ENCODE assay signal across 11 cellular contexts in the genomic region with DNA sequence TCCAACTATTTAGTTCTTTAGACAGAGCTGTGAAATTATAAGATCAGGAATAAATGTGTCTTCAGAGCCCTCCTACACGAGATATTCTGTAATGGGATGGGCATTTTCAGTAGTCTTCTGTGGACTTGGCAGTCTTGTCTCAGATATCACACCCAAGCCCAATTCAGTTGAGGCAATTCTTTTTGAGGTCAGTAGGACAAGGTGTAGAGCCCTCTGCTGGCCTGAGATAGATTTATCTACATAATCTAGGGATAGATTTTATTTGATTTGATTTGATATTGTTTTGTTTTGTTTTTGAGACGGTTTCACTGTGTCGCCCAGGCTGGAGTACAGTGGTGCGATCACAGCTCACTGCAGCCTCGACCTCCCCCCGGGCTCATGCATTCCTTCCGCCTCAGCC.
DNase-seq lines count a peak whose midpoint lies in the region; ATAC-seq, FAIRE-seq and TF ChIP-seq lines count a peak whose summit lies in the region.
"Had no signal": no experiment of that assay in that cellular context is flagged by ENCODE, and none has a peak within 500 bp of the region (broad histone marks: within the 10 kb centered on the region; RNA-seq: fewer than 3 reads in every experiment).

No MANE protein-coding gene starts in this region.

- peak; percentile 36 for ATAC-seq in left lobe of liver
- no peak for ATAC-seq in GM21526 (IDR thresholded peaks at IDR 0.05; ENCODE audit: low FRiP score, unreplicated experiment)
- ATAC-seq: stimulated activated effector memory CD8-positive, alpha-beta T cell treated with anti-CD3 and anti-CD28 coated beads, Interleukin-12 subunit alpha, Interleukin-12 subunit beta, amount 100 ng/mL, for 72 hours had no signal

- CTCF ChIA-PET in activated CD4-positive, alpha-beta memory T cell treated with anti-CD3 and anti-CD28 coated beads for 36 hours (lab: Charles Lee) = interaction anchor here (1.3 kb wide), 1 partner anchor 20 kb away, joined by 4 read pairs; no protein-coding TSS in a partner anchor

- H3K4me3 ChIP-seq in WERI-Rb-1 (ENCODE audit: low read depth, low read length) = no peak overlapping the region

- H3K9me3 ChIP-seq in WERI-Rb-1 (ENCODE audit: severe bottlenecking) = no peaks in the 10 kb centered on the region

- no peaks in the 10 kb centered on the region for H3K27me3 ChIP-seq in WERI-Rb-1 (ENCODE audit: insufficient read depth, low read depth, severe bottlenecking)

- H3K9me3 Mint-ChIP-seq in activated T-cell treated with anti-CD3 and anti-CD28 coated beads, Interleukin-2, amount 50 U/mL, for 24 hours = peaks cover 3% of the 10 kb centered on the region
- peaks cover 11% of the 10 kb centered on the region for H3K9me3 Mint-ChIP-seq in activated CD4-positive, alpha-beta memory T cell treated with anti-CD3 and anti-CD28 coated beads for 36 hours

- peak; percentile 42 for TF ChIP-seq CTCF in D721Med (IDR thresholded peaks at IDR 0.05; ENCODE audit: insufficient read depth, missing control alignments)
- TF ChIP-seq CTCF in WERI-Rb-1 (IDR thresholded peaks at IDR 0.05; ENCODE audit: low read depth, low read length) = 0 out of 2 replicates have a peak, but pooled peaks have one; percentile 26

- POLR2A ChIA-PET in activated CD4-positive, alpha-beta memory T cell treated with anti-CD3 and anti-CD28 coated beads for 36 hours (lab: Charles Lee) = no interaction called here

- no peaks in the 10 kb centered on the region for H3K36me3 Mint-ChIP-seq in activated T-cell treated with anti-CD3 and anti-CD28 coated beads, Interleukin-2, amount 50 U/mL, for 24 hours (ENCODE audit: low read depth)
- H3K36me3 Mint-ChIP-seq in activated CD4-positive, alpha-beta memory T cell treated with anti-CD3 and anti-CD28 coated beads for 36 hours = no peaks in the 10 kb centered on the region
- H3K36me3 Mint-ChIP-seq: stimulated activated effector memory CD8-positive, alpha-beta T cell treated with anti-CD3 and anti-CD28 coated beads, Interleukin-12 subunit alpha, Interleukin-12 subunit beta, amount 100 ng/mL, for 72 hours had no signal

- no peaks in the 10 kb centered on the region for H3K4me1 Mint-ChIP-seq in activated T-cell treated with anti-CD3 and anti-CD28 coated beads, Interleukin-2, amount 50 U/mL, for 24 hours (ENCODE audit: low read depth)
- H3K4me1 Mint-ChIP-seq in activated CD4-positive, alpha-beta memory T cell treated with anti-CD3 and anti-CD28 coated beads for 36 hours (ENCODE audit: low read depth) = no peaks in the 10 kb centered on the region
- H3K4me1 Mint-ChIP-seq: stimulated activated effector memory CD8-positive, alpha-beta T cell treated with anti-CD3 and anti-CD28 coated beads, Interleukin-12 subunit alpha, Interleukin-12 subunit beta, amount 100 ng/mL, for 72 hours had no signal

- no peak overlapping the region for H3K4me3 Mint-ChIP-seq in activated T-cell treated with anti-CD3 and anti-CD28 coated beads, Interleukin-2, amount 50 U/mL, for 24 hours
- H3K4me3 Mint-ChIP-seq in activated CD4-positive, alpha-beta memory T cell treated with anti-CD3 and anti-CD28 coated beads for 36 hours = no peak overlapping the region
- H3K4me3 Mint-ChIP-seq: stimulated activated effector memory CD8-positive, alpha-beta T cell treated with anti-CD3 and anti-CD28 coated beads, Interleukin-12 subunit alpha, Interleukin-12 subunit beta, amount 100 ng/mL, for 72 hours had no signal

- H3K27me3 Mint-ChIP-seq in activated T-cell treated with anti-CD3 and anti-CD28 coated beads, Interleukin-2, amount 50 U/mL, for 24 hours = no peaks in the 10 kb centered on the region
- peaks cover 3% of the 10 kb centered on the region for H3K27me3 Mint-ChIP-seq in activated CD4-positive, alpha-beta memory T cell treated with anti-CD3 and anti-CD28 coated beads for 36 hours

- peak overlapping the region; percentile 42 for H3K27ac ChIP-seq in WERI-Rb-1

- H3K27ac Mint-ChIP-seq in activated T-cell treated with anti-CD3 and anti-CD28 coated beads, Interleukin-2, amount 50 U/mL, for 24 hours = no peak overlapping the region
- no peak overlapping the region for H3K27ac Mint-ChIP-seq in activated CD4-positive, alpha-beta memory T cell treated with anti-CD3 and anti-CD28 coated beads for 36 hours
- H3K27ac Mint-ChIP-seq: stimulated activated effector memory CD8-positive, alpha-beta T cell treated with anti-CD3 and anti-CD28 coated beads, Interleukin-12 subunit alpha, Interleukin-12 subunit beta, amount 100 ng/mL, for 72 hours had no signal

- DNase-seq in D721Med (ENCODE audit: insufficient read length, low spot score) = no peak
- peak; percentile 14 for DNase-seq in KG1 (lab: John Stamatoyannopoulos, UW)
- DNase-seq in WERI-Rb-1 = no peak
- no peak for DNase-seq in left lobe of liver (ENCODE audit: low spot score)
- DNase-seq in activated T-cell treated with anti-CD3 and anti-CD28 coated beads, Interleukin-2, amount 50 U/mL, for 24 hours = no peak
- DNase-seq in activated CD4-positive, alpha-beta memory T cell treated with anti-CD3 and anti-CD28 coated beads for 36 hours = no peak
- DNase-seq in ecto neural progenitor cell (ENCODE audit: low spot score) = no peak
- DNase-seq: NCI-H1436 treated with DMSO at 0.1 percent for 48 hours had no signal

- intact Hi-C loops in activated CD4-positive, alpha-beta memory T cell treated with anti-CD3 and anti-CD28 coated beads for 36 hours (cut with micrococcal nuclease) = no loop called here

- no peak for FAIRE-seq in D721Med (lab: Jason Lieb, UNC)
- FAIRE-seq: bronchial epithelial cell had no signal

- peaks cover 70% of the 10 kb centered on the region for H3K36me3 ChIP-seq in WERI-Rb-1
